ENCODE assay signal across 12 cellular contexts in the genomic region with DNA sequence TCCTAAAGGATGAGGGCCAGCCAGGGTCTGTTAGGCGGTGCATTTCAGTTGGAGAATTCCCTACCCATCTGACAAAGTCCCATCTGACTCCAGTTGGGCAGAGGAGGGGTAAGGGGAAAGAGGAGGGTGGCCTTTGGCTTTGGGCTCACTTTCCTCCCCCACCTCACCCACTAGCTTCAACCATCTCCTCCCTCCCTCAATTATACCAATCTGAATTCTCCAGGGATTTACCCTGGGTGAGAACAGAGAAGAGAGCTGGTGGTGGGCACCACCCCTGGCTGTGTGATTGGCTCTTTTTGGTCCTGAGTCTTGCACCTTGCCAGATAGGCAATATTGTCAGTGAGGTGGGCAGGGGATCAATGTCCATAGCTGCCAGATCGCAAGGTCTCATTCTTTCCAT. TPM values are rescaled to one million over a fixed set of nuclear protein-coding genes. Genes with fewer than 3 reads are reported as not detected.
DNase-seq lines count a peak whose midpoint lies in the region; ATAC-seq, FAIRE-seq and TF ChIP-seq lines count a peak whose summit lies in the region.
"Had no signal": no experiment of that assay in that cellular context is flagged by ENCODE, and none has a peak within 500 bp of the region (broad histone marks: within the 10 kb centered on the region; RNA-seq: fewer than 3 reads in every experiment).

No MANE protein-coding gene starts in this region.

- H3K27me3 ChIP-seq in H1 (replicated peaks in 1 of 4; ENCODE audit: control insufficient read depth in 3 of 4, extremely low read depth in 1 of 4, insufficient read depth in 3 of 4, low read length in 3 of 4): no peaks in the 10 kb centered on the region
- no peaks in the 10 kb centered on the region for H3K27me3 ChIP-seq in sigmoid colon
- H3K27me3 ChIP-seq in trophoblast cell (ENCODE audit: insufficient read depth, low read length): no peaks in the 10 kb centered on the region
- H3K27me3 ChIP-seq: upper lobe of left lung had no signal

- H3K9ac ChIP-seq in H1 (replicated peaks in 1 of 4; ENCODE audit: extremely low read depth in 1 of 4, low read depth in 3 of 4, low read length in 3 of 4): peak overlapping the region in 1 of 4 experiments; percentile 29; a peak in 2 of 7 replicates
- no peak overlapping the region for H3K9ac ChIP-seq in trophoblast cell (ENCODE audit: low read length)
- H3K9ac ChIP-seq: parathyroid adenoma had no signal

- H3K79me2 ChIP-seq in H1 (ENCODE audit: control insufficient read depth in 1 of 2, insufficient read depth in 2 of 2, low read length in 2 of 2) (peaks cover 38 to 54% of the 10 kb centered on the region in 2 experiments), trophoblast cell (ENCODE audit: control insufficient read depth, insufficient read depth, low read length, poor library complexity) (peaks cover 18% of the 10 kb centered on the region)
- H3K79me2 ChIP-seq: parathyroid adenoma had no signal

- no peak overlapping the region for H2BK15ac ChIP-seq in H1 (ENCODE audit: low read length)

- H2BK120ac ChIP-seq in H1 (replicated peaks; ENCODE audit: low read depth, low read length) (no peak overlapping the region), trophoblast cell (ENCODE audit: insufficient read depth, low read length, poor library complexity) (no peak overlapping the region)

- CTCF ChIA-PET in activated CD4-positive, alpha-beta memory T cell treated with anti-CD3 and anti-CD28 coated beads for 36 hours (lab: Charles Lee): interaction anchor here (1.0 to 1.1 kb wide), 2 partner anchors 10 to 44 kb away, joined by 3 to 4 read pairs; no protein-coding TSS in a partner anchor
- CTCF ChIA-PET in activated CD4-positive, alpha-beta memory T cell treated with anti-CD3 and anti-CD28 coated beads, Interleukin-2, amount 10 ng/mL, durations not matched to agents 7 days and 5 days (lab: Charles Lee): interaction anchor here (1.1 kb wide), 1 partner anchor 9 kb away, joined by 6 read pairs; no protein-coding TSS in a partner anchor
- CTCF ChIA-PET in H1 (lab: Charles Lee; ENCODE audit: partially characterized antibody): interaction anchor here (0.8 to 1.7 kb wide), 4 partner anchors 9 to 76 kb away, joined by 5 to 10 read pairs (median 6); partner anchors contain the start of gene SMIM29

- H3K27ac ChIP-seq in H1 (ENCODE audit: low read depth, low read length) (no peak overlapping the region), sigmoid colon (no peak overlapping the region), trophoblast cell (ENCODE audit: low read depth, low read length) (no peak overlapping the region)
- H3K27ac ChIP-seq: parathyroid adenoma, upper lobe of left lung had no signal

- peak overlapping the region; percentile 81 to 89 for H3K4me2 ChIP-seq in H1 (ENCODE audit: insufficient read depth in 1 of 2, low read depth in 2 of 2, low read length in 2 of 2)
- H3K4me2 ChIP-seq in trophoblast cell (ENCODE audit: low read length): no peak overlapping the region

- H4K91ac ChIP-seq in H1 (replicated peaks; ENCODE audit: insufficient read length, low read length): no peak overlapping the region
- H4K91ac ChIP-seq in trophoblast cell (ENCODE audit: low read depth, low read length): no peak overlapping the region

- FAIRE-seq in H1 (lab: Jason Lieb, UNC): no peak

- H3K4me1 ChIP-seq in H1 (replicated peaks in 1 of 4; ENCODE audit: control insufficient read depth in 3 of 4, insufficient read depth in 4 of 4, low read length in 3 of 4): peaks cover 10 to 39% (median 23%) of the 10 kb centered on the region in 4 experiments
- H3K4me1 ChIP-seq in sigmoid colon: peaks cover 0 to 45% (median 31%) of the 10 kb centered on the region in 4 donors
- peaks cover 18 to 38% of the 10 kb centered on the region in 2 experiments for H3K4me1 ChIP-seq in trophoblast cell (ENCODE audit: control insufficient read depth in 1 of 2, insufficient read depth in 2 of 2, low read length in 2 of 2)
- H3K4me1 ChIP-seq: parathyroid adenoma had no signal

- H4K20me1 ChIP-seq in H1 (replicated peaks in 1 of 2; ENCODE audit: control insufficient read depth in 1 of 2, insufficient read depth in 2 of 2, low read length in 2 of 2): peaks cover 55 to 56% of the 10 kb centered on the region in 2 experiments

- H3K79me1 ChIP-seq in H1 (ENCODE audit: low read depth, low read length) (peaks cover 12% of the 10 kb centered on the region), trophoblast cell (ENCODE audit: low read length) (peaks cover 30% of the 10 kb centered on the region)

- no peak overlapping the region for H2AK5ac ChIP-seq in H1 (ENCODE audit: low read depth, low read length)
- H2AK5ac ChIP-seq in trophoblast cell (ENCODE audit: low read length): no peak overlapping the region

- TF ChIP-seq RAD21 in H1 (IDR thresholded peaks at IDR 0.05 in 1 of 2, conservative IDR thresholded peaks at IDR 0.05 in 1 of 2; ENCODE audit: low read depth in 2 of 2, low read length in 2 of 2): no peak

- H2AFZ ChIP-seq in H1 (ENCODE audit: low read length) (no peak overlapping the region), trophoblast cell (ENCODE audit: insufficient read depth, low read length, poor library complexity) (no peak overlapping the region)
- H2AFZ ChIP-seq: parathyroid adenoma had no signal

- no peak overlapping the region for H3K4ac ChIP-seq in H1 (replicated peaks; ENCODE audit: insufficient read length, low read depth, low read length)
- H3K4ac ChIP-seq in trophoblast cell (ENCODE audit: low read depth, low read length): no peak overlapping the region

- no peak for ATAC-seq in HG02642 (IDR thresholded peaks at IDR 0.05; ENCODE audit: poor library complexity, unreplicated experiment)

- H3K36me3 ChIP-seq in H1 (ENCODE audit: control insufficient read depth in 2 of 4, insufficient read depth in 4 of 4, low read length in 3 of 4) (peaks cover 39 to 65% (median 53%) of the 10 kb centered on the region in 4 experiments), sigmoid colon (peaks cover 0 to 4% (median 0%) of the 10 kb centered on the region in 4 donors), trophoblast cell (ENCODE audit: control insufficient read depth in 1 of 2, insufficient read depth in 2 of 2, low read length in 2 of 2) (peaks cover 41 to 47% of the 10 kb centered on the region in 2 experiments)

- H3K9me3 ChIP-seq in H1 (ENCODE audit: insufficient read depth in 2 of 2, low read depth in 1 of 2, low read length in 1 of 2) (no peaks in the 10 kb centered on the region), sigmoid colon (no peaks in the 10 kb centered on the region), trophoblast cell (ENCODE audit: insufficient read depth, low read depth, low read length) (no peaks in the 10 kb centered on the region)
- H3K9me3 ChIP-seq: upper lobe of left lung had no signal

- H4K12ac ChIP-seq in trophoblast cell (ENCODE audit: low read depth, low read length): no peak overlapping the region

- no peak overlapping the region for H4K5ac ChIP-seq in H1 (ENCODE audit: insufficient read length, low read depth, low read length)

- peak overlapping the region; percentile 97 for H3K27ac Mint-ChIP-seq in activated CD4-positive, alpha-beta memory T cell treated with anti-CD3 and anti-CD28 coated beads for 36 hours
- no peak overlapping the region for H3K27ac Mint-ChIP-seq in activated CD4-positive, alpha-beta memory T cell treated with anti-CD3 and anti-CD28 coated beads, Interleukin-2, amount 10 ng/mL, durations not matched to agents 7 days and 5 days

- H3K9me3 Mint-ChIP-seq in activated CD4-positive, alpha-beta memory T cell treated with anti-CD3 and anti-CD28 coated beads for 36 hours: no peaks in the 10 kb centered on the region
- H3K9me3 Mint-ChIP-seq in activated CD4-positive, alpha-beta memory T cell treated with anti-CD3 and anti-CD28 coated beads, Interleukin-2, amount 10 ng/mL, durations not matched to agents 7 days and 5 days: no peaks in the 10 kb centered on the region
- H3K9me3 Mint-ChIP-seq: activated naive CD4-positive, alpha-beta T cell treated with anti-CD3 and anti-CD28 coated beads, Interleukin-2, amount 10 ng/mL, durations not matched to agents 7 days and 5 days had no signal

- H4K8ac ChIP-seq in H1 (ENCODE audit: extremely low read depth, insufficient read depth, low read length): no peak overlapping the region
- H4K8ac ChIP-seq in trophoblast cell (ENCODE audit: low read depth, low read length): no peak overlapping the region

- no peak for TF ChIP-seq CTCF in H1 (IDR thresholded peaks at IDR 0.05; ENCODE audit: control extremely low read depth in 1 of 3, insufficient read depth in 1 of 3, low read depth in 1 of 3, low read length in 3 of 3)
- no peak for TF ChIP-seq CTCF in sigmoid colon (IDR thresholded peaks at IDR 0.05)

- H3K27me3 Mint-ChIP-seq in activated CD4-positive, alpha-beta memory T cell treated with anti-CD3 and anti-CD28 coated beads for 36 hours: no peaks in the 10 kb centered on the region
- no peaks in the 10 kb centered on the region for H3K27me3 Mint-ChIP-seq in activated CD4-positive, alpha-beta memory T cell treated with anti-CD3 and anti-CD28 coated beads, Interleukin-2, amount 10 ng/mL, durations not matched to agents 7 days and 5 days
- H3K27me3 Mint-ChIP-seq: activated naive CD4-positive, alpha-beta T cell treated with anti-CD3 and anti-CD28 coated beads, Interleukin-2, amount 10 ng/mL, durations not matched to agents 7 days and 5 days had no signal

- peaks cover 70% of the 10 kb centered on the region for H3K4me1 Mint-ChIP-seq in activated CD4-positive, alpha-beta memory T cell treated with anti-CD3 and anti-CD28 coated beads for 36 hours (ENCODE audit: low read depth)
- peaks cover 69% of the 10 kb centered on the region for H3K4me1 Mint-ChIP-seq in activated CD4-positive, alpha-beta memory T cell treated with anti-CD3 and anti-CD28 coated beads, Interleukin-2, amount 10 ng/mL, durations not matched to agents 7 days and 5 days

- H3K14ac ChIP-seq in H1 (ENCODE audit: insufficient read length): no peak overlapping the region
- H3K14ac ChIP-seq in trophoblast cell (ENCODE audit: low read length): no peak overlapping the region

- H2BK12ac ChIP-seq in H1 (ENCODE audit: low read depth, low read length) (no peak overlapping the region), trophoblast cell (ENCODE audit: low read length) (no peak overlapping the region)

- H2BK5ac ChIP-seq in H1 (ENCODE audit: low read depth, low read length) (0 out of 2 replicates have a peak overlapping the region, but pooled peaks have one; percentile 62), trophoblast cell (ENCODE audit: low read depth, low read length, poor library complexity) (no peak overlapping the region)

- peaks cover 8% of the 10 kb centered on the region for H3K23me2 ChIP-seq in H1 (ENCODE audit: low read depth, low read length)

- no peak overlapping the region for H3K56ac ChIP-seq in H1 (replicated peaks; ENCODE audit: insufficient read length, low read depth, low read length)

- H2BK20ac ChIP-seq in H1 (ENCODE audit: low read length): no peak overlapping the region

- WGBS in H1 (ENCODE audit: extremely low coverage in 1 of 2, insufficient coverage in 1 of 2, insufficient read length in 1 of 2, insufficient replicate concordance in 2 of 2, low coverage in 1 of 2, low lambda C conversion rate in 2 of 2, missing lambda C conversion rate in 1 of 2), 2 experiments: 88% methylated on average over 2 of the region's 2 CpGs; no CpG with 5 or more reads in 1 of the 2 experiments
- WGBS in sigmoid colon, 2 donors: 51 to 89% methylated on average over 2 of the region's 2 CpGs
- WGBS in trophoblast cell (ENCODE audit: extremely low coverage, insufficient coverage, insufficient read length): no CpG with 5 or more reads among the region's 2 CpGs

- H3K23ac ChIP-seq in H1 (ENCODE audit: insufficient read length) (no peak overlapping the region), trophoblast cell (ENCODE audit: low read length) (no peak overlapping the region)

- DNase-seq in activated CD4-positive, alpha-beta memory T cell treated with anti-CD3 and anti-CD28 coated beads for 36 hours: no peak
- no peak for DNase-seq in activated CD4-positive, alpha-beta memory T cell treated with anti-CD3 and anti-CD28 coated beads, Interleukin-2, amount 10 ng/mL, durations not matched to agents 7 days and 5 days
- peak; percentile 29 for DNase-seq in NCI-H69 (lab: John Stamatoyannopoulos, UW)
- no peak for DNase-seq in H1 (ENCODE audit: low read depth in 1 of 2, low spot score in 2 of 2)
- DNase-seq in sigmoid colon: peak; percentile 17
- no peak for DNase-seq in NCI-H2107 (lab: John Stamatoyannopoulos, UW)
- no peak for DNase-seq in trophoblast cell
- DNase-seq: activated naive CD4-positive, alpha-beta T cell treated with anti-CD3 and anti-CD28 coated beads, Interleukin-2, amount 10 ng/mL, durations not matched to agents 7 days and 5 days; effector memory CD4-positive, alpha-beta T cell; upper lobe of left lung had no signal

- peaks cover 61% of the 10 kb centered on the region for H3K36me3 Mint-ChIP-seq in activated CD4-positive, alpha-beta memory T cell treated with anti-CD3 and anti-CD28 coated beads for 36 hours
- peaks cover 61% of the 10 kb centered on the region for H3K36me3 Mint-ChIP-seq in activated CD4-positive, alpha-beta memory T cell treated with anti-CD3 and anti-CD28 coated beads, Interleukin-2, amount 10 ng/mL, durations not matched to agents 7 days and 5 days (ENCODE audit: low read depth)

- no peak overlapping the region for H3K4me3 Mint-ChIP-seq in activated CD4-positive, alpha-beta memory T cell treated with anti-CD3 and anti-CD28 coated beads for 36 hours
- H3K4me3 Mint-ChIP-seq in activated CD4-positive, alpha-beta memory T cell treated with anti-CD3 and anti-CD28 coated beads, Interleukin-2, amount 10 ng/mL, durations not matched to agents 7 days and 5 days: no peak overlapping the region

- 0 out of 2 replicates have a peak overlapping the region, but pooled peaks have one; percentile 28 for H3K18ac ChIP-seq in H1 (ENCODE audit: extremely low read depth, low read length)
- H3K18ac ChIP-seq in trophoblast cell (ENCODE audit: low read length): no peak overlapping the region

- intact Hi-C loops in activated CD4-positive, alpha-beta memory T cell treated with anti-CD3 and anti-CD28 coated beads for 36 hours (cut with micrococcal nuclease): loop anchor here (5.0 to 10.0 kb wide), 4 partner anchors 517 to 1885 kb away; partner anchors contain the start of genes BRD2, PHF1 and SNRPC
- intact Hi-C loops in sigmoid colon (cut with DNase I): no loop called here

- POLR2A ChIA-PET in activated CD4-positive, alpha-beta memory T cell treated with anti-CD3 and anti-CD28 coated beads for 36 hours (lab: Charles Lee): interaction anchor here (1.1 kb wide), 1 partner anchor 9 kb away, joined by 3 read pairs; the partner anchor contains the start of gene SMIM29
- POLR2A ChIA-PET in activated CD4-positive, alpha-beta memory T cell treated with anti-CD3 and anti-CD28 coated beads, Interleukin-2, amount 10 ng/mL, durations not matched to agents 7 days and 5 days (lab: Charles Lee): interaction anchor here (0.9 to 1.4 kb wide), 3 partner anchors 9 to 185 kb away, joined by 3 to 8 read pairs (median 6); partner anchors contain the start of gene SMIM29
- POLR2A ChIA-PET in H1 (lab: Charles Lee; ENCODE audit: partially characterized antibody): interaction anchor here (0.7 to 11.0 kb wide), 10 partner anchors 9 to 1380 kb away, joined by 3 to 212 read pairs (median 9); partner anchors contain the start of gene SMIM29

- TF ChIP-seq POLR2A in H1 (IDR thresholded peaks at IDR 0.05; ENCODE audit: control extremely low read depth in 1 of 2, low read depth in 2 of 2, low read length in 2 of 2) (peak in 1 of 2 experiments; percentile 64; a peak in 2 of 3 replicates), sigmoid colon (IDR thresholded peaks at IDR 0.05) (no peak)

- H3K4me3 ChIP-seq in H1 (ENCODE audit: extremely low read depth in 1 of 4, insufficient read depth in 2 of 4, low read depth in 3 of 4, low read length in 4 of 4) (peak overlapping the region; percentile 23 to 100 (median 92); a peak in 7 of 8 replicates), sigmoid colon (no peak overlapping the region), trophoblast cell (ENCODE audit: low read depth, low read length) (no peak overlapping the region)
- H3K4me3 ChIP-seq: upper lobe of left lung had no signal

- no peak for TF ChIP-seq EP300 in H1 (IDR thresholded peaks at IDR 0.05; ENCODE audit: borderline replicate concordance in 1 of 2, low read depth in 2 of 2, low read length in 2 of 2)
- no peak for TF ChIP-seq EP300 in sigmoid colon (IDR thresholded peaks at IDR 0.05)

RNA-seq across cellular contexts. Expression of gene HMGA1, which starts 3.2 kb away (rescaled TPM):
- total RNA-seq in activated CD4-positive, alpha-beta memory T cell treated with anti-CD3 and anti-CD28 coated beads for 36 hours: 100 to 1,000 TPM; 422 to 429 TPM
- 100 to 1,000 TPM; 269 to 282 TPM for total RNA-seq in activated CD4-positive, alpha-beta memory T cell treated with anti-CD3 and anti-CD28 coated beads, Interleukin-2, amount 10 ng/mL, durations not matched to agents 7 days and 5 days
- 2,636 and 2,728 TPM in 2 replicates for total RNA-seq in H1 (2021; fragmentation: NEBNext Ultra II Directional; extraction: Animal tissue kit (Norgen Biotek cat#: 25700))
- polyA plus RNA-seq in H1 (2011; rRNA removed) (1,557 and 2,732 TPM in 2 replicates), sigmoid colon (100 to 1,000 TPM in 2 of 3 donors, 10 to 100 TPM in 1; 89.7 to 311 (median 111) TPM)
- 964 TPM for polyA plus RNA-seq in H1 (2011; cell fraction: cytosol; rRNA removed)
- 1,246 TPM for polyA plus RNA-seq in H1 (2011; cell fraction: nucleus; rRNA removed)
- 1,617 to 2,329 TPM (median 2,130 TPM) in 4 replicates for polyA plus RNA-seq in H1 (2012, experiment 1 of 2)
- polyA plus RNA-seq in H1 (2012, experiment 2 of 2): 2,251 TPM
- 2,575 TPM for polyA plus RNA-seq in H1 (2013, experiment 1 of 2)
- 2,634 TPM for polyA plus RNA-seq in H1 (2013, experiment 2 of 2)
- 338 and 485 TPM in 2 replicates for polyA minus RNA-seq in H1 (2011; rRNA and poly(A)+ RNA removed)
- polyA minus RNA-seq in H1 (2011; cell fraction: cytosol; rRNA and poly(A)+ RNA removed): 832 TPM
- polyA minus RNA-seq in H1 (2011; cell fraction: nucleus; rRNA and poly(A)+ RNA removed): 540 TPM
- total RNA-seq in sigmoid colon: 10 to 100 TPM in 2 of 4 donors, 1 to 10 TPM in 2; 6.9 to 12.1 (median 9.4) TPM
- polyA plus RNA-seq in trophoblast cell (2013): 615 and 629 TPM in 2 replicates

RNA-seq across cellular contexts. Expression of gene SMIM29, which starts 8.9 kb away (rescaled TPM):
- total RNA-seq in activated CD4-positive, alpha-beta memory T cell treated with anti-CD3 and anti-CD28 coated beads for 36 hours: 10 to 100 TPM; 22.4 to 25.2 TPM
- 10 to 100 TPM; 38.3 to 38.4 TPM for total RNA-seq in activated CD4-positive, alpha-beta memory T cell treated with anti-CD3 and anti-CD28 coated beads, Interleukin-2, amount 10 ng/mL, durations not matched to agents 7 days and 5 days
- total RNA-seq in H1 (2021; fragmentation: NEBNext Ultra II Directional; extraction: Animal tissue kit (Norgen Biotek cat#: 25700)): 7.0 and 7.5 TPM in 2 replicates
- polyA plus RNA-seq in H1 (2011; rRNA removed) (22.4 and 34.7 TPM in 2 replicates), sigmoid colon (10 to 100 TPM; 22.9 to 39.0 (median 23.7) TPM)
- polyA plus RNA-seq in H1 (2011; cell fraction: cytosol; rRNA removed): 15.6 TPM
- 15.2 TPM for polyA plus RNA-seq in H1 (2011; cell fraction: nucleus; rRNA removed)
- polyA plus RNA-seq in H1 (2012, experiment 1 of 2): 6.4 to 10.4 TPM (median 8.7 TPM) in 4 replicates
- 8.8 TPM for polyA plus RNA-seq in H1 (2012, experiment 2 of 2)
- polyA plus RNA-seq in H1 (2013, experiment 1 of 2): 6.6 TPM
- polyA plus RNA-seq in H1 (2013, experiment 2 of 2): 6.5 TPM
- 3.6 and 6.5 TPM in 2 replicates for polyA minus RNA-seq in H1 (2011; rRNA and poly(A)+ RNA removed)
- polyA minus RNA-seq in H1 (2011; cell fraction: cytosol; rRNA and poly(A)+ RNA removed): 6.1 TPM
- 11.5 TPM for polyA minus RNA-seq in H1 (2011; cell fraction: nucleus; rRNA and poly(A)+ RNA removed)
- 10 to 100 TPM; 16.8 to 34.3 (median 27.6) TPM for total RNA-seq in sigmoid colon
- polyA plus RNA-seq in trophoblast cell (2013): 10.3 and 11.5 TPM in 2 replicates

Comparison
In these comparisons a context has a peak if more than half of its experiments do, and no peak if none do; other contexts are left out.
1. DNase-seq: peak in NCI-H69 (single experiment) and sigmoid colon (single experiment); none in activated CD4-positive, alpha-beta memory T cell treated with anti-CD3 and anti-CD28 coated beads for 36 hours (single experiment), activated CD4-positive, alpha-beta memory T cell treated with anti-CD3 and anti-CD28 coated beads, Interleukin-2, amount 10 ng/mL, durations not matched to agents 7 days and 5 days (single experiment), H1 (0 of 2), NCI-H2107 (single experiment) and trophoblast cell (0 of 2).
2. H3K4me3 ChIP-seq: peak in H1 (4 of 4); none in sigmoid colon (0 of 4) and trophoblast cell (single experiment).
3. RNA of gene HMGA1, which starts 3.2 kb away (total RNA-seq): 2,636 to 2,728 TPM in H1, 422 to 429 TPM in activated CD4-positive, alpha-beta memory T cell treated with anti-CD3 and anti-CD28 coated beads for 36 hours and 269 to 282 TPM in activated CD4-positive, alpha-beta memory T cell treated with anti-CD3 and anti-CD28 coated beads, Interleukin-2, amount 10 ng/mL, durations not matched to agents 7 days and 5 days; 6.9 to 12.1 TPM in sigmoid colon; every median in the first group is over 10 times any median in the second.